ENCODE assay signal across 13 cellular contexts in genomic region chr20:3904224-3904623, GRCh38.
"Had no signal": no experiment of that assay in that cellular context is flagged by ENCODE, and none has a peak within 500 bp of the region (broad histone marks: within the 10 kb centered on the region; RNA-seq: fewer than 3 reads in every experiment).

No MANE protein-coding gene starts in this region.

- DNase-seq: activated naive CD4-positive, alpha-beta T cell treated with Interleukin-2 at 50 U/mL for 16 hours; body of pancreas; esophagus squamous epithelium; foreskin fibroblast; heart left ventricle; left colon; naive thymus-derived CD4-positive, alpha-beta T cell; spleen; stimulated activated CD4-positive, alpha-beta T cell treated with anti-CD3 and anti-CD28 coated beads, Interleukin-1b, Interleukin-23, amount 100 ng/mL, for 48 hours; stimulated activated naive CD4-positive, alpha-beta T cell treated with Interleukin-2 at 50 U/mL for 16 hours had no signal

- H3K27ac ChIP-seq: body of pancreas, SJSA1 had no signal

- H3K4me3 ChIP-seq: body of pancreas, esophagus squamous epithelium, heart left ventricle, SJSA1, spleen had no signal

- ATAC-seq: body of pancreas; heart left ventricle; left colon; naive thymus-derived CD4-positive, alpha-beta T cell had no signal

- H3K9me3 ChIP-seq: body of pancreas, esophagus squamous epithelium, heart left ventricle, SJSA1, spleen, thoracic aorta had no signal

- H3K27me3 ChIP-seq: body of pancreas, esophagus squamous epithelium, heart left ventricle, SJSA1, spleen had no signal

- H3K27me3 Mint-ChIP-seq: naive thymus-derived CD4-positive, alpha-beta T cell; progenitor cell of endocrine pancreas had no signal
